Comparison of ENCODE assay signal across 1 cellular context in the genomic region with DNA sequence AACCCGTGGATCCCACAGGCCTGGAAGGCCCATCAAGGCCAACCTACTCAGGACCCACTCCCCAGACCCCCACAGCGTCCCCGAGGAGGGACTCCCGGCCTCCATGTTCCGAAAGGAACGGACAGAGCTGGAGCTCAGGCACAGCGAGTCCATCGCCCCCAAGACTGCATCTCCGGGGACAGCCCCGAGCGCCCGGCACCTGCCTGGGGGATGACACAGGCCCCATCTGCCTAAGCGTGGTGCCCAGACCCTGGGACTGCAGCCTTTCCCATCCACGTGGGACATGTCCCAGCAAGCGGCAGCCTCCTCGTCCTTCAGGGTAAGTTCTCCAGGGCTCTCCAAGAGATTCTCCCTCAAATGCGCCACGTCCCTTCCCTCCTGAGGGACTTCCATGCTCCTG.
TF ChIP-seq lines count a peak whose summit lies in the region.

No MANE protein-coding gene starts in this region.

TF ChIP-seq in H1, 55 proteins besides CTCF, POLR2A, EP300 and RAD21:
- TF ChIP-seq HDAC6 (IDR thresholded peaks at IDR 0.05; ENCODE audit: low read depth, low read length) (no peak), ZNF274 (IDR thresholded peaks at IDR 0.05; ENCODE audit: borderline replicate concordance, extremely low read depth, low read length) (no peak), TAF1 (IDR thresholded peaks at IDR 0.05; ENCODE audit: low read depth, low read length) (no peak), GABPA (IDR thresholded peaks at IDR 0.05; ENCODE audit: borderline replicate concordance, insufficient read depth, low read length) (no peak), BACH1 (IDR thresholded peaks at IDR 0.05; ENCODE audit: low read length) (no peak), NRF1 (IDR thresholded peaks at IDR 0.05; ENCODE audit: low read depth, low read length) (no peak)
- TF ChIP-seq, protein P1, sequence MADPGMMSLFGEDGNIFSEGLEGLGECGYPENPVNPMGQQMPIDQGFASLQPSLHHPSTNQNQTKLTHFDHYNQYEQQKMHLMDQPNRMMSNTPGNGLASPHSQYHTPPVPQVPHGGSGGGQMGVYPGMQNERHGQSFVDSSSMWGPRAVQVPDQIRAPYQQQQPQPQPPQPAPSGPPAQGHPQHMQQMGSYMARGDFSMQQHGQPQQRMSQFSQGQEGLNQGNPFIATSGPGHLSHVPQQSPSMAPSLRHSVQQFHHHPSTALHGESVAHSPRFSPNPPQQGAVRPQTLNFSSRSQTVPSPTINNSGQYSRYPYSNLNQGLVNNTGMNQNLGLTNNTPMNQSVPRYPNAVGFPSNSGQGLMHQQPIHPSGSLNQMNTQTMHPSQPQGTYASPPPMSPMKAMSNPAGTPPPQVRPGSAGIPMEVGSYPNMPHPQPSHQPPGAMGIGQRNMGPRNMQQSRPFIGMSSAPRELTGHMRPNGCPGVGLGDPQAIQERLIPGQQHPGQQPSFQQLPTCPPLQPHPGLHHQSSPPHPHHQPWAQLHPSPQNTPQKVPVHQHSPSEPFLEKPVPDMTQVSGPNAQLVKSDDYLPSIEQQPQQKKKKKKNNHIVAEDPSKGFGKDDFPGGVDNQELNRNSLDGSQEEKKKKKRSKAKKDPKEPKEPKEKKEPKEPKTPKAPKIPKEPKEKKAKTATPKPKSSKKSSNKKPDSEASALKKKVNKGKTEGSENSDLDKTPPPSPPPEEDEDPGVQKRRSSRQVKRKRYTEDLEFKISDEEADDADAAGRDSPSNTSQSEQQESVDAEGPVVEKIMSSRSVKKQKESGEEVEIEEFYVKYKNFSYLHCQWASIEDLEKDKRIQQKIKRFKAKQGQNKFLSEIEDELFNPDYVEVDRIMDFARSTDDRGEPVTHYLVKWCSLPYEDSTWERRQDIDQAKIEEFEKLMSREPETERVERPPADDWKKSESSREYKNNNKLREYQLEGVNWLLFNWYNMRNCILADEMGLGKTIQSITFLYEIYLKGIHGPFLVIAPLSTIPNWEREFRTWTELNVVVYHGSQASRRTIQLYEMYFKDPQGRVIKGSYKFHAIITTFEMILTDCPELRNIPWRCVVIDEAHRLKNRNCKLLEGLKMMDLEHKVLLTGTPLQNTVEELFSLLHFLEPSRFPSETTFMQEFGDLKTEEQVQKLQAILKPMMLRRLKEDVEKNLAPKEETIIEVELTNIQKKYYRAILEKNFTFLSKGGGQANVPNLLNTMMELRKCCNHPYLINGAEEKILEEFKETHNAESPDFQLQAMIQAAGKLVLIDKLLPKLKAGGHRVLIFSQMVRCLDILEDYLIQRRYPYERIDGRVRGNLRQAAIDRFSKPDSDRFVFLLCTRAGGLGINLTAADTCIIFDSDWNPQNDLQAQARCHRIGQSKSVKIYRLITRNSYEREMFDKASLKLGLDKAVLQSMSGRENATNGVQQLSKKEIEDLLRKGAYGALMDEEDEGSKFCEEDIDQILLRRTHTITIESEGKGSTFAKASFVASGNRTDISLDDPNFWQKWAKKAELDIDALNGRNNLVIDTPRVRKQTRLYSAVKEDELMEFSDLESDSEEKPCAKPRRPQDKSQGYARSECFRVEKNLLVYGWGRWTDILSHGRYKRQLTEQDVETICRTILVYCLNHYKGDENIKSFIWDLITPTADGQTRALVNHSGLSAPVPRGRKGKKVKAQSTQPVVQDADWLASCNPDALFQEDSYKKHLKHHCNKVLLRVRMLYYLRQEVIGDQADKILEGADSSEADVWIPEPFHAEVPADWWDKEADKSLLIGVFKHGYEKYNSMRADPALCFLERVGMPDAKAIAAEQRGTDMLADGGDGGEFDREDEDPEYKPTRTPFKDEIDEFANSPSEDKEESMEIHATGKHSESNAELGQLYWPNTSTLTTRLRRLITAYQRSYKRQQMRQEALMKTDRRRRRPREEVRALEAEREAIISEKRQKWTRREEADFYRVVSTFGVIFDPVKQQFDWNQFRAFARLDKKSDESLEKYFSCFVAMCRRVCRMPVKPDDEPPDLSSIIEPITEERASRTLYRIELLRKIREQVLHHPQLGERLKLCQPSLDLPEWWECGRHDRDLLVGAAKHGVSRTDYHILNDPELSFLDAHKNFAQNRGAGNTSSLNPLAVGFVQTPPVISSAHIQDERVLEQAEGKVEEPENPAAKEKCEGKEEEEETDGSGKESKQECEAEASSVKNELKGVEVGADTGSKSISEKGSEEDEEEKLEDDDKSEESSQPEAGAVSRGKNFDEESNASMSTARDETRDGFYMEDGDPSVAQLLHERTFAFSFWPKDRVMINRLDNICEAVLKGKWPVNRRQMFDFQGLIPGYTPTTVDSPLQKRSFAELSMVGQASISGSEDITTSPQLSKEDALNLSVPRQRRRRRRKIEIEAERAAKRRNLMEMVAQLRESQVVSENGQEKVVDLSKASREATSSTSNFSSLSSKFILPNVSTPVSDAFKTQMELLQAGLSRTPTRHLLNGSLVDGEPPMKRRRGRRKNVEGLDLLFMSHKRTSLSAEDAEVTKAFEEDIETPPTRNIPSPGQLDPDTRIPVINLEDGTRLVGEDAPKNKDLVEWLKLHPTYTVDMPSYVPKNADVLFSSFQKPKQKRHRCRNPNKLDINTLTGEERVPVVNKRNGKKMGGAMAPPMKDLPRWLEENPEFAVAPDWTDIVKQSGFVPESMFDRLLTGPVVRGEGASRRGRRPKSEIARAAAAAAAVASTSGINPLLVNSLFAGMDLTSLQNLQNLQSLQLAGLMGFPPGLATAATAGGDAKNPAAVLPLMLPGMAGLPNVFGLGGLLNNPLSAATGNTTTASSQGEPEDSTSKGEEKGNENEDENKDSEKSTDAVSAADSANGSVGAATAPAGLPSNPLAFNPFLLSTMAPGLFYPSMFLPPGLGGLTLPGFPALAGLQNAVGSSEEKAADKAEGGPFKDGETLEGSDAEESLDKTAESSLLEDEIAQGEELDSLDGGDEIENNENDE (IDR thresholded peaks at IDR 0.05; ENCODE audit: insufficient replicate concordance, low read length): no peak
